Comparison of ENCODE assay signal across 9 cellular contexts in the genomic region with DNA sequence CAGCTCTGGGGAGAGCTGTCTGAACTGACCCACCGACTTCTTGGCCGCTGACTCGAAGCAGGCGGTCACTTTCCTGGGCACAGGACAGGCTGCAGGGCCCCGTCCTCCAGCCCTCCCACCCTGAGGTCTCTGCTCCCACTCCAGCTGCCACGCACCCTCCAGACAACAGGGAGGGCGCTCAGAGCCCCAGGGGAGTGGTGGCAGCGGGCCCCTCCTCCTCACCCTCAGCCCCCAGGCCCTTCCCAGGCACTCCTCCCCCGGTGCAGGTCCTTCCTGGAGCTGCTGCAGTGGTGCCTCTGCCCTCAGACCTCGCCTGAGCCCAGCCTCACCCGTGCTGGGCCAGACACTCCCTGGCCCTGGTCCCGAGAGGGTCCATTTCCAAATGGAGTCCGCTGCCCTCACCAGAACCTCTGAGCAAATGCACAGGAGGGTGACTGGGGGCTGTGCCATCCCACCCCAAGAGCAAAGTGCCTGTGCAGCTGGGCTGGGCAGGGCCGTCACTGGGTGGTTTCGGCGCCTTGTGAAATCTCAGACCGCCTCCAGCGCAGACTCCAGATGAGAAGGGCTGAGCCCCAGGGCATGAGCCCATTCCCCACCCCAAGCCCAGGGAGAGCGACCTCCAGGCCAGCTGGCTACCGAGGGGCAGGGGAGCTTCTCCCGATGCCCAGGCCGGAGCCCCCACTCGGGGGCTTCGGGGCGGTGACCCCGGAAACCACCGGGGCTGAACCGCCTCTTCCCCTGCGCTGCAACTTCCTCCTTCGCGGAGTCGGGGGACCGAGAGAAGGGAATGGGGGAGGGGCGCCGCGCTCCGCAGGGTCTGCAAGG. TPM values are rescaled to one million over a fixed set of nuclear protein-coding genes. Genes with fewer than 3 reads are reported as not detected.
DNase-seq lines count a peak whose midpoint lies in the region; ATAC-seq and TF ChIP-seq lines count a peak whose summit lies in the region.
"Had no signal": no experiment of that assay in that cellular context is flagged by ENCODE, and none has a peak within 500 bp of the region (broad histone marks: within the 10 kb centered on the region; RNA-seq: fewer than 3 reads in every experiment).

No MANE protein-coding gene starts in this region.

- peak overlapping the region; percentile 98 for H3K27ac Mint-ChIP-seq in memory B cell

- intact Hi-C loops in tibial artery (cut with DNase I; ENCODE audit: low total_unique reads), result no loop called here

- TF ChIP-seq CTCF in choroid plexus epithelial cell (conservative IDR thresholded peaks at IDR 0.05; ENCODE audit: low read depth, low read length), result no peak
- no peak for TF ChIP-seq CTCF in tibial artery (IDR thresholded peaks at IDR 0.05)

- peak overlapping the region; percentile 70 for H3K4me3 ChIP-seq in choroid plexus epithelial cell (ENCODE audit: low read depth, low read length)
- peak overlapping the region; percentile 53 to 65 for H3K4me3 ChIP-seq in tibial artery
- H3K4me3 ChIP-seq in SJCRH30, result no peak overlapping the region

- no peaks in the 10 kb centered on the region for H3K27me3 Mint-ChIP-seq in memory B cell

- ATAC-seq in HG02763 (IDR thresholded peaks at IDR 0.05; ENCODE audit: unreplicated experiment) (peak; percentile 6), memory B cell (ENCODE audit: low read depth) (peak; percentile 27)

- DNase-seq in NCI-H1436 (lab: John Stamatoyannopoulos, UW) (peak; percentile 67), NCI-H1436 treated with DMSO at 0.1 percent for 48 hours (lab: John Stamatoyannopoulos, UW) (no peak), OCI-M1 (lab: John Stamatoyannopoulos, UW) (peak; percentile 64), choroid plexus epithelial cell (ENCODE audit: low read depth) (peak; percentile 42), memory B cell (ENCODE audit: low spot score in 2 of 2) (peak; percentile 60 to 71), tibial artery (peak in 1 of 2 donors; percentile 71), SJCRH30 (no peak)

- H3K4me1 ChIP-seq in tibial artery (peaks cover 0 to 22% (median 13%) of the 10 kb centered on the region in 4 donors), SJCRH30 (peaks cover 9% of the 10 kb centered on the region; the same call in 1 of the 2 replicates)

- H3K9me3 Mint-ChIP-seq in memory B cell, result no peaks in the 10 kb centered on the region
- H3K9me3 Mint-ChIP-seq: activated naive CD4-positive, alpha-beta T cell treated with anti-CD3 and anti-CD28 coated beads, Interleukin-2, amount 50 U/mL, for 72 hours had no signal

- H3K27ac ChIP-seq in tibial artery (peak overlapping the region; percentile 31 to 64), SJCRH30 (no peak overlapping the region)

- H3K36me3 Mint-ChIP-seq in memory B cell, result peaks cover 13% of the 10 kb centered on the region

- peaks cover 15% of the 10 kb centered on the region for H3K4me1 Mint-ChIP-seq in memory B cell

- no peaks in the 10 kb centered on the region for H3K9me3 ChIP-seq in tibial artery
- no peaks in the 10 kb centered on the region for H3K9me3 ChIP-seq in SJCRH30 (replicated peaks)

- peaks cover 15 to 37% (median 22%) of the 10 kb centered on the region in 3 donors for H3K36me3 ChIP-seq in tibial artery
- no peaks in the 10 kb centered on the region for H3K36me3 ChIP-seq in SJCRH30

- H3K4me3 Mint-ChIP-seq in memory B cell, result peak overlapping the region; percentile 95

- H3K27me3 ChIP-seq in tibial artery, result peaks cover 0 to 13% of the 10 kb centered on the region in 2 donors
- no peaks in the 10 kb centered on the region for H3K27me3 ChIP-seq in SJCRH30

RNA-seq across cellular contexts. Expression of gene CYBA, which starts 0.7 kb away (rescaled TPM):
- 0.24 and 0.76 TPM in 2 replicates for total RNA-seq in SJCRH30 (2014; rRNA removed; shearing (Covaris generic))

RNA-seq across cellular contexts. Expression of gene IL17C, which starts 11.8 kb away (rescaled TPM):
- total RNA-seq in SJCRH30 (2014; rRNA removed; shearing (Covaris generic)), result not detected in 2 replicates
- total RNA-seq: activated naive CD4-positive, alpha-beta T cell treated with anti-CD3 and anti-CD28 coated beads, Interleukin-2, amount 50 U/mL, for 72 hours had no signal

RNA-seq across cellular contexts. Expression of gene MVD, which starts 12.8 kb away (rescaled TPM):
- 12.6 and 21.0 TPM in 2 replicates for total RNA-seq in SJCRH30 (2014; rRNA removed; shearing (Covaris generic))

RNA-seq across cellular contexts. Expression of gene SNAI3, which starts 36.2 kb away (rescaled TPM):
- total RNA-seq in SJCRH30 (2014; rRNA removed; shearing (Covaris generic)), result 0.47 and 0.56 TPM in 2 replicates

RNA-seq across cellular contexts. Expression of gene RNF166, which starts 56.1 kb away (rescaled TPM):
- 10.4 and 10.7 TPM in 2 replicates for total RNA-seq in SJCRH30 (2014; rRNA removed; shearing (Covaris generic))

Comparison
In these comparisons a context has a peak if more than half of its experiments do, and no peak if none do; other contexts are left out.
1. DNase-seq: peak in NCI-H1436 (single experiment), OCI-M1 (single experiment), choroid plexus epithelial cell (single experiment) and memory B cell (2 of 2); none in NCI-H1436 treated with DMSO at 0.1 percent for 48 hours (single experiment) and SJCRH30 (0 of 2).